ENCODE assay signal across 20 cellular contexts in genomic region chr13:46715363-46715762, GRCh38.
"Had no signal": no experiment of that assay in that cellular context is flagged by ENCODE, and none has a peak within 500 bp of the region (broad histone marks: within the 10 kb centered on the region; RNA-seq: fewer than 3 reads in every experiment).

No MANE protein-coding gene starts in this region.

- H3K27ac Mint-ChIP-seq: T-cell; T-helper 1 cell treated with Interleukin-12 subunit alpha and Interleukin-12 subunit beta and Interleukin-4 antibody, amounts not matched to agents 30 μg/mL and 1 μg/mL, for 36 hours had no signal

- DNase-seq: Karpas-422, KG1, MM.1S, NCI-H1092 treated with DMSO at 0.1 percent for 48 hours, NCI-H1436, NCI-H187, NCI-H2029, NCI-H2081 treated with DMSO at 0.1 percent for 48 hours, NCI-H2171, NCI-H226, NCI-H446, NCI-H510A treated with DMSO at 0.1 percent for 48 hours, Right ventricle myocardium superior, RPMI8226, SK-N-SH, SW 1271, T-cell had no signal

- H3K9me3 Mint-ChIP-seq: T-cell; T-helper 1 cell treated with Interleukin-12 subunit alpha and Interleukin-12 subunit beta and Interleukin-4 antibody, amounts not matched to agents 30 μg/mL and 1 μg/mL, for 36 hours had no signal

- H3K27me3 Mint-ChIP-seq: T-cell had no signal

- H3K4me3 Mint-ChIP-seq: T-cell; T-helper 1 cell treated with Interleukin-12 subunit alpha and Interleukin-12 subunit beta and Interleukin-4 antibody, amounts not matched to agents 30 μg/mL and 1 μg/mL, for 36 hours had no signal

- FAIRE-seq: HTR-8/SVneo, RCC 7860 had no signal

- H3K4me1 Mint-ChIP-seq: T-cell had no signal
